ENCODE assay signal across 13 cellular contexts in the genomic region with DNA sequence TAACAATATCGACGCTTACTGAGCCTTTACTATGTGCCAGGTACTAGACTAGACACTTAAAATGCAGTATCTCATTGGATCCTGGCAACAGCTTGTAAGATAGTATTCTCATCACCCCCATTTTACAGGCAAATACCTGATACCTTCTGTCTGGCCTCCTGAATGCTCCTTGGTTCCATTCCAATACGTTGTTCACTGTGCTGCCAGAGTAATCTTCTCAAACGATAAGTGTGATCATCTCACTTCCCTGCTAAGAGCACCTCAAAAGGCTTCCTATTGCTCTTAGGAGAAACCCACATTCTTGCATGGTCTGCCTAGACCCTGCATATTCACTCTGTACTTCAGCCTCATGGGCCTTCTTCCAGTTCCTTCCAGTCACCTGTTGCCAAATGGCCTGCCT. TPM values are rescaled to one million over a fixed set of nuclear protein-coding genes. Genes with fewer than 3 reads are reported as not detected.
DNase-seq lines count a peak whose midpoint lies in the region; ATAC-seq, FAIRE-seq and TF ChIP-seq lines count a peak whose summit lies in the region.
"Had no signal": no experiment of that assay in that cellular context is flagged by ENCODE, and none has a peak within 500 bp of the region (broad histone marks: within the 10 kb centered on the region; RNA-seq: fewer than 3 reads in every experiment).

No MANE protein-coding gene starts in this region.

- H3K27me3 Mint-ChIP-seq in activated CD4-positive, alpha-beta T cell treated with anti-CD3 and anti-CD28 coated beads for 36 hours = peaks cover 25% of the 10 kb centered on the region
- H3K27me3 Mint-ChIP-seq in H9 (ENCODE audit: low read depth) = peaks cover 84% of the 10 kb centered on the region
- H3K27me3 Mint-ChIP-seq in astrocyte (ENCODE audit: low read depth, unreplicated experiment) = peaks cover 40% of the 10 kb centered on the region
- H3K27me3 Mint-ChIP-seq in neural progenitor cell (ENCODE audit: insufficient read depth, low read depth) = peaks cover 30% of the 10 kb centered on the region

- H3K4me2 ChIP-seq in H9 (ENCODE audit: insufficient read depth, insufficient read length, low read length) (peak overlapping the region; percentile 26), astrocyte (ENCODE audit: low read length) (no peak overlapping the region), neural progenitor cell (peak overlapping the region; percentile 85)

- H2BK20ac ChIP-seq in H9 (ENCODE audit: low read depth, low read length, poor library complexity, severe bottlenecking) = no peak overlapping the region

- ATAC-seq in activated CD4-positive, alpha-beta T cell treated with anti-CD3 and anti-CD28 coated beads for 36 hours = no peak
- ATAC-seq in mucosa of descending colon (no peak), GM19452 (IDR thresholded peaks at IDR 0.05; ENCODE audit: unreplicated experiment) (no peak)

- no peak overlapping the region for H3T11ph ChIP-seq in H9 (ENCODE audit: low read length)

- no peaks in the 10 kb centered on the region for H3K36me3 Mint-ChIP-seq in activated CD4-positive, alpha-beta T cell treated with anti-CD3 and anti-CD28 coated beads for 36 hours (ENCODE audit: low read depth)
- H3K36me3 Mint-ChIP-seq in H9 (ENCODE audit: insufficient read depth in 1 of 3, low read depth in 3 of 3) (no peaks in the 10 kb centered on the region), astrocyte (ENCODE audit: low read depth, unreplicated experiment) (peaks cover 2% of the 10 kb centered on the region), neural progenitor cell (peaks cover 2% of the 10 kb centered on the region)

- no peak overlapping the region for H2BK12ac ChIP-seq in H9 (ENCODE audit: insufficient read length, low read depth, low read length)

- peak overlapping the region; percentile 48 for H3K4me3 Mint-ChIP-seq in activated CD4-positive, alpha-beta T cell treated with anti-CD3 and anti-CD28 coated beads for 36 hours
- H3K4me3 Mint-ChIP-seq in H9 (peak overlapping the region; percentile 47 to 61), astrocyte (ENCODE audit: unreplicated experiment) (peak overlapping the region; percentile 11), neural progenitor cell (peak overlapping the region; percentile 80)

- H4K20me1 ChIP-seq in H9 (ENCODE audit: control insufficient read depth, insufficient read depth, insufficient read length) (no peaks in the 10 kb centered on the region), astrocyte (ENCODE audit: insufficient read depth, low read length) (no peaks in the 10 kb centered on the region), neural progenitor cell (ENCODE audit: low read depth) (peaks cover 8% of the 10 kb centered on the region)

- H2BK5ac ChIP-seq in H9 (ENCODE audit: insufficient read length, low read length) = no peak overlapping the region

- no peak overlapping the region for H2AFZ ChIP-seq in H9 (ENCODE audit: low read length)
- H2AFZ ChIP-seq in astrocyte (ENCODE audit: low read depth, low read length) = no peak overlapping the region
- H2AFZ ChIP-seq in neural progenitor cell (replicated peaks) = no peak overlapping the region

- H3K9ac ChIP-seq in H9 (ENCODE audit: extremely low read depth, insufficient read length, low read length) = no peak overlapping the region
- no peak overlapping the region for H3K9ac ChIP-seq in astrocyte (ENCODE audit: low read length)
- no peak overlapping the region for H3K9ac ChIP-seq in neural progenitor cell

- DNase-seq in activated CD4-positive, alpha-beta T cell treated with anti-CD3 and anti-CD28 coated beads for 36 hours = no peak
- no peak for DNase-seq in activated CD4-positive, alpha-beta T cell treated with anti-CD3 and anti-CD28 coated beads, Interleukin-2, amount 50 U/mL, for 4 hours
- DNase-seq in H9 = no peak
- DNase-seq in astrocyte (ENCODE audit: low read depth) = no peak
- no peak for DNase-seq in neural progenitor cell (ENCODE audit: low spot score)
- no peak for DNase-seq in BE2C
- DNase-seq in mucosa of descending colon = no peak
- DNase-seq: ACHN, IMR-90, upper lobe of right lung had no signal

- H3K27ac ChIP-seq in H9 (ENCODE audit: insufficient read length, low read depth, low read length) = no peak overlapping the region
- no peak overlapping the region for H3K27ac ChIP-seq in astrocyte (ENCODE audit: low read depth, low read length)
- no peak overlapping the region for H3K27ac ChIP-seq in neural progenitor cell
- H3K27ac ChIP-seq: right atrium auricular region, upper lobe of right lung had no signal

- H3K79me2 ChIP-seq in H9 (ENCODE audit: insufficient read depth, low read length) = no peaks in the 10 kb centered on the region
- H3K79me2 ChIP-seq in astrocyte (ENCODE audit: insufficient read depth, low read length) = peaks cover 4% of the 10 kb centered on the region
- no peaks in the 10 kb centered on the region for H3K79me2 ChIP-seq in neural progenitor cell (ENCODE audit: low read depth)

- H3K9me3 Mint-ChIP-seq in activated CD4-positive, alpha-beta T cell treated with anti-CD3 and anti-CD28 coated beads for 36 hours (ENCODE audit: low read depth) = no peaks in the 10 kb centered on the region
- H3K9me3 Mint-ChIP-seq in H9 (peaks cover 2 to 3% of the 10 kb centered on the region in 2 experiments; a peak in 3 of 5 replicates), astrocyte (ENCODE audit: unreplicated experiment) (peaks cover 2% of the 10 kb centered on the region), neural progenitor cell (peaks cover 3% of the 10 kb centered on the region)

- peaks cover 8% of the 10 kb centered on the region for H3K23me2 ChIP-seq in H9 (ENCODE audit: insufficient read length, low read depth, low read length, poor library complexity, severe bottlenecking)

- FAIRE-seq in astrocyte (lab: Jason Lieb, UNC) = no peak
- FAIRE-seq: D721Med had no signal

- H3K4me1 Mint-ChIP-seq in activated CD4-positive, alpha-beta T cell treated with anti-CD3 and anti-CD28 coated beads for 36 hours = peaks cover 27% of the 10 kb centered on the region
- H3K4me1 Mint-ChIP-seq in H9 (peaks cover 4 to 15% of the 10 kb centered on the region in 2 experiments), astrocyte (ENCODE audit: low read depth, unreplicated experiment) (peaks cover 9% of the 10 kb centered on the region), neural progenitor cell (peaks cover 24% of the 10 kb centered on the region)

- H3K27me3 ChIP-seq in H9 (ENCODE audit: insufficient read depth, low read length) (peaks cover 27% of the 10 kb centered on the region), astrocyte (ENCODE audit: insufficient read depth, low read length) (peaks cover 13% of the 10 kb centered on the region), neural progenitor cell (peaks cover 81% of the 10 kb centered on the region), BE2C (peaks cover 24% of the 10 kb centered on the region)
- H3K27me3 ChIP-seq: right atrium auricular region had no signal

- peaks cover 24% of the 10 kb centered on the region for H3F3A ChIP-seq in neural progenitor cell (ENCODE audit: low read depth)

- no peak overlapping the region for H2AK5ac ChIP-seq in H9 (ENCODE audit: insufficient read length, low read length)

- H2BK120ac ChIP-seq in H9 (ENCODE audit: low read depth, low read length, poor library complexity, severe bottlenecking) = no peak overlapping the region

- no peak overlapping the region for H3K14ac ChIP-seq in H9 (ENCODE audit: insufficient read depth, low read length)

- no peak overlapping the region for H2BK15ac ChIP-seq in H9 (ENCODE audit: low read depth, low read length)

- POLR2A ChIA-PET in activated CD4-positive, alpha-beta T cell treated with anti-CD3 and anti-CD28 coated beads for 36 hours (lab: Charles Lee) = no interaction called here

- H3K18ac ChIP-seq in H9 (ENCODE audit: insufficient read length, low read depth, low read length) = no peak overlapping the region

- H3K9me3 ChIP-seq in H9 (ENCODE audit: control insufficient read depth, low read depth, low read length) (no peaks in the 10 kb centered on the region), astrocyte (ENCODE audit: insufficient read depth, low read depth, low read length) (no peaks in the 10 kb centered on the region), neural progenitor cell (ENCODE audit: low read depth) (no peaks in the 10 kb centered on the region), BE2C (no peaks in the 10 kb centered on the region), mucosa of descending colon (no peaks in the 10 kb centered on the region)
- H3K9me3 ChIP-seq: right atrium auricular region, upper lobe of right lung had no signal

- H3K4me1 ChIP-seq in H9 (ENCODE audit: insufficient read depth, low read length) (no peaks in the 10 kb centered on the region), astrocyte (ENCODE audit: insufficient read depth, low read length) (peaks cover 24% of the 10 kb centered on the region), neural progenitor cell (peaks cover 27% of the 10 kb centered on the region), BE2C (no peaks in the 10 kb centered on the region), mucosa of descending colon (ENCODE audit: low read depth) (peaks cover 13% of the 10 kb centered on the region)

- CTCF ChIA-PET in activated CD4-positive, alpha-beta T cell treated with anti-CD3 and anti-CD28 coated beads for 36 hours (lab: Charles Lee) = interaction anchor here (4.0 kb wide), 1 partner anchor 11 kb away, joined by 29 read pairs; no protein-coding TSS in a partner anchor

- H4K8ac ChIP-seq in H9 (replicated peaks; ENCODE audit: insufficient read length, low read depth, low read length) = no peak overlapping the region

- WGBS in H9 (ENCODE audit: extremely low coverage, insufficient read length, low lambda C conversion rate) = no CpG with 5 or more reads among the region's 4 CpGs

- H4K91ac ChIP-seq in H9 (ENCODE audit: insufficient read length, low read depth, low read length) = no peak overlapping the region

- H3K23ac ChIP-seq in H9 (ENCODE audit: insufficient read length, low read depth, low read length) = no peak overlapping the region

- peak overlapping the region; percentile 32 for H3K27ac Mint-ChIP-seq in activated CD4-positive, alpha-beta T cell treated with anti-CD3 and anti-CD28 coated beads for 36 hours
- H3K27ac Mint-ChIP-seq in H9 (no peak overlapping the region), astrocyte (ENCODE audit: unreplicated experiment) (no peak overlapping the region), neural progenitor cell (no peak overlapping the region)

- H4K5ac ChIP-seq in H9 (ENCODE audit: insufficient read length, low read depth, low read length) = no peak overlapping the region

- intact Hi-C loops in activated CD4-positive, alpha-beta T cell treated with anti-CD3 and anti-CD28 coated beads for 36 hours (cut with DNase I, micrococcal nuclease) = no loop called here
- intact Hi-C loops in mucosa of descending colon (cut with DNase I, micrococcal nuclease) = no loop called here

- H3K4ac ChIP-seq in H9 (ENCODE audit: low read depth, low read length) = no peak overlapping the region

- TF ChIP-seq CTCF in H9 (conservative IDR thresholded peaks at IDR 0.05) (no peak), astrocyte (IDR thresholded peaks at IDR 0.05; ENCODE audit: insufficient read depth, low read depth, low read length) (no peak), neural progenitor cell (IDR thresholded peaks at IDR 0.05) (no peak), BE2C (IDR thresholded peaks at IDR 0.05; ENCODE audit: low read depth, low read length) (no peak), mucosa of descending colon (IDR thresholded peaks at IDR 0.05) (no peak)

- no peaks in the 10 kb centered on the region for H3K79me1 ChIP-seq in H9 (ENCODE audit: insufficient read depth, low read depth, low read length, poor library complexity, severe bottlenecking)

- H3K36me3 ChIP-seq in astrocyte (ENCODE audit: insufficient read depth, low read length) (no peaks in the 10 kb centered on the region), neural progenitor cell (no peaks in the 10 kb centered on the region), BE2C (no peaks in the 10 kb centered on the region), mucosa of descending colon (ENCODE audit: low read depth) (no peaks in the 10 kb centered on the region)
- H3K36me3 ChIP-seq: right atrium auricular region, upper lobe of right lung had no signal

- H3K4me3 ChIP-seq in astrocyte (ENCODE audit: insufficient read depth, low read depth, low read length) (no peak overlapping the region), neural progenitor cell (peak overlapping the region; percentile 51), BE2C (ENCODE audit: low read depth, low read length) (no peak overlapping the region), mucosa of descending colon (no peak overlapping the region)

- H3K56ac ChIP-seq in H9 (ENCODE audit: insufficient read length, low read depth, low read length) = no peak overlapping the region

RNA-seq across cellular contexts. Expression of gene NRIP3, which starts 1.3 kb away (rescaled TPM):
- 1 to 10 TPM; 2.1 to 2.2 TPM for total RNA-seq in activated CD4-positive, alpha-beta T cell treated with anti-CD3 and anti-CD28 coated beads for 36 hours
- 4.2 and 4.3 TPM in 2 replicates for total RNA-seq in H9 (2021)
- 9.8 and 11.6 TPM in 2 replicates for total RNA-seq in astrocyte
- total RNA-seq in neural progenitor cell (ENCODE audit: low replicate concordance) = 38.1 and 42.7 TPM in 2 replicates
- polyA plus RNA-seq in BE2C (2012; ENCODE audit: insufficient read depth, insufficient read length, low read depth) = not detected
- 1 to 10 TPM in 1 of 3 donors, under 1 TPM in 2; 0.20 to 1.6 (median 0.63) TPM for total RNA-seq in mucosa of descending colon

RNA-seq across cellular contexts. Expression of gene TMEM9B, which starts 40.8 kb away (rescaled TPM):
- 10 to 100 TPM in 1 of 2 experiments, 1 to 10 TPM in 1; 9.9 to 13.1 TPM for total RNA-seq in activated CD4-positive, alpha-beta T cell treated with anti-CD3 and anti-CD28 coated beads for 36 hours
- 12.6 and 13.6 TPM in 2 replicates for total RNA-seq in H9 (2021)
- total RNA-seq in astrocyte = 38.2 and 40.3 TPM in 2 replicates
- total RNA-seq in neural progenitor cell (ENCODE audit: low replicate concordance) = 16.0 and 17.6 TPM in 2 replicates
- 25.0 TPM for polyA plus RNA-seq in BE2C (2012; ENCODE audit: insufficient read depth, insufficient read length, low read depth)
- total RNA-seq in mucosa of descending colon = 100 to 1,000 TPM in 1 of 3 donors, 10 to 100 TPM in 2; 51.4 to 109 (median 78.4) TPM

Comparison
In these comparisons a context has a peak if more than half of its experiments do, and no peak if none do; other contexts are left out.
1. H3K4me3 Mint-ChIP-seq: peak in every context shown above with its lines; median percentile 80 in neural progenitor cell; 54 in H9; 48 in activated CD4-positive, alpha-beta T cell treated with anti-CD3 and anti-CD28 coated beads for 36 hours; 11 in astrocyte.